In the genomic region with DNA sequence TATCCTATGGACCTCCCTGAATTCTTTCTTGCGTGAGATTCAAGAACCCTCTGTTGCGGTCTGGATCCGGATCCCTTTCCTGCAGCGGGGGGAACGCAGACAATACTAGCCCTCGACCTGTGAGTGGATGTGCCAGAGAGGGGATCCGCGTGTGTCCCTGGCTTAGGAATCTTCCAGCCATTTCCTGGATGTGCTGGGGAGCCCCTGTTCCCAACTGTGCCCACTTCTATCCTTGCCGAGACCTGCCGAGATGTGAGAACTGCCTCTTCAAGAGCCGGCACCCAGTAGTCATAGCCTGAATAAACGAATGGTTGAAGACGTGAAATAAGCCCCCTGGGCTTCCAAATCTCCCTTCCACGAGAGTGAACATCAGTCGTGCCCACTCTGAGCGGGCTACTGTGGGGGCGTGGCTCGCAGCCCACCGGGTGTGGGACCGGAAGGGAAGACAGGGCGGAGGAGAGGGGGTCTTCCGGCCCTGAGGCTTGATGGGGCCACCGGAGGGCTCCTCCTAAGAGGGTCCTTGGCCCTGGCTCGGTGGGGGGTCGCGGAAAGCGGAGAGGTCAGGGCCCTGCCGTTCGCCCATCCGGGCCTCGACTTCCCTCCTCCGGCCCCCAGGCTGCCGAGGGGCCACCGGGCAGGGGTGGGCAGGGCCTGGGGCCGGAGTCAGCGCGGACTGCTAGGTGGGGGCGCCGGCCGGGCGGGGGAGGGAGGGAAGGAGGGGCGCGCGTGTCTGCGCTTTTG, we compare ENCODE assay signal across 8 cellular contexts. TPM values are rescaled to one million over a fixed set of nuclear protein-coding genes. Genes with fewer than 3 reads are reported as not detected.
DNase-seq lines count a peak whose midpoint lies in the region; ATAC-seq, FAIRE-seq and TF ChIP-seq lines count a peak whose summit lies in the region.

No MANE protein-coding gene starts in this region.

- H3K4me1 ChIP-seq in Caco-2 (no peaks in the 10 kb centered on the region), kidney (ENCODE audit: control insufficient read depth in 1 of 2, insufficient read depth in 1 of 2, low read depth in 1 of 2, low read length in 2 of 2) (peaks cover 0 to 8% of the 10 kb centered on the region in 2 donors), suprapubic skin (peaks cover 25% of the 10 kb centered on the region)

- H3K9me3 Mint-ChIP-seq in Caco-2 (ENCODE audit: unreplicated experiment): no peaks in the 10 kb centered on the region

- WGBS in suprapubic skin: 21% methylated on average over 15 of the region's 45 CpGs

- no peaks in the 10 kb centered on the region for H3K4me1 Mint-ChIP-seq in Caco-2 (ENCODE audit: low read depth, unreplicated experiment)

- DNase-seq in Caco-2 (no peak), kidney (peak; percentile 73), suprapubic skin (ENCODE audit: low spot score in 2 of 2) (no peak)
- DNase-seq in stimulated activated CD4-positive, alpha-beta T cell treated with anti-CD3 and anti-CD28 coated beads, Interleukin-4, amount 100 ng/mL, for 1 hour: no peak

- H3K27ac Mint-ChIP-seq in Caco-2 (ENCODE audit: unreplicated experiment): no peak overlapping the region

- peak overlapping the region; percentile 8 for H3K27ac ChIP-seq in angular gyrus (ENCODE audit: low read depth, low read length)
- H3K27ac ChIP-seq in kidney (ENCODE audit: low read depth in 2 of 2, low read length in 2 of 2): no peak overlapping the region
- H3K27ac ChIP-seq in suprapubic skin: no peak overlapping the region

- no peak overlapping the region for H3K9ac ChIP-seq in kidney (ENCODE audit: low read length in 2 of 2)

- H3K36me3 ChIP-seq in Caco-2 (ENCODE audit: control insufficient read depth, insufficient read depth, low read length) (no peaks in the 10 kb centered on the region), kidney (ENCODE audit: control insufficient read depth in 1 of 2, insufficient read depth in 2 of 2, low read length in 2 of 2) (no peaks in the 10 kb centered on the region), suprapubic skin (no peaks in the 10 kb centered on the region)

- no peak for TF ChIP-seq EP300 in suprapubic skin (IDR thresholded peaks at IDR 0.05)

- peak overlapping the region; percentile 82 for H3K4me3 ChIP-seq in Caco-2 (ENCODE audit: low read depth, low read length)
- H3K4me3 ChIP-seq in kidney (ENCODE audit: low read length in 2 of 2): peak overlapping the region; percentile 60 to 63
- H3K4me3 ChIP-seq in suprapubic skin: peak overlapping the region; percentile 79

- BruUV-seq in Caco-2 (replicated peaks; lab: Mats Ljungman, UMichigan): no TSS peak

- peaks cover 10% of the 10 kb centered on the region for H3K27me3 Mint-ChIP-seq in Caco-2 (ENCODE audit: insufficient read depth, unreplicated experiment)

- H3K36me3 Mint-ChIP-seq in Caco-2 (ENCODE audit: insufficient read depth, unreplicated experiment): no peaks in the 10 kb centered on the region

- FAIRE-seq in kidney (lab: Jason Lieb, UNC): no peak

- intact Hi-C loops in Caco-2 (cut with micrococcal nuclease; ENCODE audit: unreplicated experiment) (loop anchor here (5.0 kb wide), 2 partner anchors 42 to 92 kb away; partner anchors contain the start of gene FLNC), kidney (cut with DNase I) (no loop called here)

- no peak for TF ChIP-seq CTCF in Caco-2 (IDR thresholded peaks at IDR 0.05; ENCODE audit: insufficient read depth in 1 of 2, low read depth in 1 of 2, low read length in 1 of 2, severe bottlenecking in 1 of 2, unreplicated experiment in 1 of 2)
- TF ChIP-seq CTCF in kidney (IDR thresholded peaks at IDR 0.05; ENCODE audit: borderline replicate concordance, extremely low read depth, insufficient read depth): no peak
- no peak for TF ChIP-seq CTCF in suprapubic skin (IDR thresholded peaks at IDR 0.05)

- H3K4me3 Mint-ChIP-seq in Caco-2 (ENCODE audit: unreplicated experiment): peak overlapping the region; percentile 85

- POLR2A ChIA-PET in Caco-2 (lab: Charles Lee): interaction anchor here (0.9 kb wide), 1 partner anchor 36 kb away, joined by 5 read pairs; no protein-coding TSS in a partner anchor

- no peaks in the 10 kb centered on the region for H3K9me3 ChIP-seq in Caco-2
- no peaks in the 10 kb centered on the region for H3K9me3 ChIP-seq in kidney (ENCODE audit: control insufficient read depth in 1 of 2, low read length in 2 of 2)
- H3K9me3 ChIP-seq in suprapubic skin: no peaks in the 10 kb centered on the region

- TF ChIP-seq POLR2A in suprapubic skin (IDR thresholded peaks at IDR 0.05): no peak

- H3K27me3 ChIP-seq in Caco-2 (replicated peaks; ENCODE audit: control insufficient read depth, insufficient read depth, low read length) (peaks cover 1% of the 10 kb centered on the region), suprapubic skin (no peaks in the 10 kb centered on the region)

- ATAC-seq in HG02610 (IDR thresholded peaks at IDR 0.05; ENCODE audit: unreplicated experiment) (peak; percentile 7), GM18873 (IDR thresholded peaks at IDR 0.05; ENCODE audit: low FRiP score, unreplicated experiment) (no peak), GM18909 (IDR thresholded peaks at IDR 0.05; ENCODE audit: poor library complexity, unreplicated experiment) (no peak)

- CTCF ChIA-PET in Caco-2 (lab: Charles Lee): no interaction called here

RNA-seq across cellular contexts. Expression of gene CCDC136, which starts 1.3 kb away (rescaled TPM):
- 7.3 and 10.2 TPM in 2 replicates for total RNA-seq in Caco-2 (2022)
- 4.2 TPM for total RNA-seq in kidney
- polyA plus RNA-seq in kidney (ENCODE audit: insufficient read depth, low read depth, low replicate concordance): 1.4 TPM
- total RNA-seq in suprapubic skin: 1 to 10 TPM in 3 of 4 donors, under 1 TPM in 1; 0.95 to 4.8 (median 2.1) TPM

RNA-seq across cellular contexts. Expression of gene OPN1SW, which starts 14.9 kb away (rescaled TPM):
- not detected in 2 replicates for total RNA-seq in Caco-2 (2022)
- not detected for total RNA-seq in kidney
- polyA plus RNA-seq in kidney (ENCODE audit: insufficient read depth, low read depth, low replicate concordance): not detected
- total RNA-seq in suprapubic skin: not detected

RNA-seq across cellular contexts. Expression of gene FLNC, which starts 39.7 kb away (rescaled TPM):
- 108 and 128 TPM in 2 replicates for total RNA-seq in Caco-2 (2022)
- total RNA-seq in kidney: 12.2 TPM
- polyA plus RNA-seq in kidney (ENCODE audit: insufficient read depth, low read depth, low replicate concordance): 2.8 TPM
- total RNA-seq in suprapubic skin: 1 to 10 TPM; 3.8 to 5.1 (median 4.3) TPM

RNA-seq across cellular contexts. Expression of gene CALU, which starts 51.3 kb away (rescaled TPM):
- 171 and 184 TPM in 2 replicates for total RNA-seq in Caco-2 (2022)
- 75.1 TPM for total RNA-seq in kidney
- polyA plus RNA-seq in kidney (ENCODE audit: insufficient read depth, low read depth, low replicate concordance): 32.9 TPM
- total RNA-seq in suprapubic skin: 10 to 100 TPM; 32.4 to 44.1 (median 36.7) TPM
